8 cellular contexts compared by ENCODE assay signal in the genomic region with DNA sequence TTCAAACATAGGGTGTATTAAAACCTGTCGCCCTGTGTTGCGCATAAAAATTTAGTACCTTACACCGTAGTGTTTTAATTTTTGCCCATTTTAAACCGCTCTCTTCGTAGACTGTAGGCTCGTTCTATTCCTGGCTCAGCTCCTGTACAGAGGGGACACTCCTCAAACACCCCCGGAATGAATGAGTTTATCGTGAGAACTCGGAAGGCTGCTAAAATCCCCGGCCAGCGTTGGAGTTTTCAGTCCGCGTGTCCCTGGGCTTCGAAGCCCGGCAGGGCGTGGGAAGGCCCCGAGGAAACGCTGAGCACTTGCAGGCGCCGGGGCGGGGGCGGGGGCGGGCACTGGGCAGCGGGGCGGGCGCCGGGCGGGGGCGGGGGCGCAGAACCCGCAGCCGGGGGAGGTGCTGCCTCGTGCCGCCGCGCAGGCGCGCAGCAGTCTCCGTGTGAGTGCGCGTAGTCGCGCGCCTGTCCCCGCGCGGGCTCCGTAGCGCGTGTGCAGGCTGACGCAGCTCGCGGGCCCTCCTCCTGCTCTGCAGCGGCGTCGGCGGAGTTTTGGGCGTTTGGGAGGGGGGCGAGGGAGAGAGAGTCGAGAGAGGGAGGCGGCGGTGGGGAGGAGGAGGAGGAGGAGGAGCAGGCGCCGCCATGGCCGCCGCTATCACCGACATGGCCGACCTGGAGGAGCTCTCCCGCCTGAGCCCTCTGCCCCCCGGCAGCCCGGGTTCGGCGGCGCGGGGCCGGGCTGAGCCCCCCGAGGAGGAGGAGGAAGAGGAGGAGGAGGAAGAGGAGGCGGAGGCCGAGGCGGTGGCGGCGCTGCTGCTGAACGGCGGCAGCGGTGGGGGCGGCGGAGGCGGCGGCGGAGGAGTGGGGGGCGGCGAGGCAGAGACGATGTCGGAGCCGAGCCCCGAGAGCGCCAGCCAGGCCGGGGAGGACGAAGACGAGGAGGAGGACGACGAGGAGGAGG. TPM values are rescaled to one million over a fixed set of nuclear protein-coding genes. Genes with fewer than 3 reads are reported as not detected.
A peak's percentile ranks its signal among the peaks of the same experiment; 100 is the strongest.
DNase-seq lines count a peak whose midpoint lies in the region; ATAC-seq and TF ChIP-seq lines count a peak whose summit lies in the region.

A gene with protein sequence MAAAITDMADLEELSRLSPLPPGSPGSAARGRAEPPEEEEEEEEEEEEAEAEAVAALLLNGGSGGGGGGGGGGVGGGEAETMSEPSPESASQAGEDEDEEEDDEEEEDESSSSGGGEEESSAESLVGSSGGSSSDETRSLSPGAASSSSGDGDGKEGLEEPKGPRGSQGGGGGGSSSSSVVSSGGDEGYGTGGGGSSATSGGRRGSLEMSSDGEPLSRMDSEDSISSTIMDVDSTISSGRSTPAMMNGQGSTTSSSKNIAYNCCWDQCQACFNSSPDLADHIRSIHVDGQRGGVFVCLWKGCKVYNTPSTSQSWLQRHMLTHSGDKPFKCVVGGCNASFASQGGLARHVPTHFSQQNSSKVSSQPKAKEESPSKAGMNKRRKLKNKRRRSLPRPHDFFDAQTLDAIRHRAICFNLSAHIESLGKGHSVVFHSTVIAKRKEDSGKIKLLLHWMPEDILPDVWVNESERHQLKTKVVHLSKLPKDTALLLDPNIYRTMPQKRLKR (plus strand): TSS at position 434 of the 960 bp plus-strand sequence. CDS start 208 bp downstream, at position 642.

- H3K79me2 ChIP-seq in parathyroid adenoma = peaks cover 27% of the 10 kb centered on the region

- H3K4me3 ChIP-seq in parathyroid adenoma (ENCODE audit: low read depth, low read length) = peak within 1 kb of the TSS; percentile 77
- H3K4me3 ChIP-seq in tibial artery = peak within 1 kb of the TSS; percentile 98 to 99

- peaks cover 6% of the 10 kb centered on the region for H3K4me1 ChIP-seq in parathyroid adenoma
- peaks cover 0 to 28% (median 19%) of the 10 kb centered on the region in 4 donors for H3K4me1 ChIP-seq in tibial artery

- no peak for TF ChIP-seq CTCF in GM10266 (IDR thresholded peaks at IDR 0.05; ENCODE audit: control insufficient read depth, insufficient read depth, low read depth, missing control alignments)
- no peak for TF ChIP-seq CTCF in parathyroid adenoma (IDR thresholded peaks at IDR 0.05)
- TF ChIP-seq CTCF in tibial artery (IDR thresholded peaks at IDR 0.05) = no peak

- DNase-seq in GM10266 (ENCODE audit: extremely low spot score) (peak; percentile 93), NCI-H1048 (lab: John Stamatoyannopoulos, UW) (peak; percentile 85), SW 1271 (lab: John Stamatoyannopoulos, UW) (peak; percentile 79 to 93), Right ventricle myocardium superior (peak; percentile 96), tibial artery (peak; percentile 94 to 97)
- DNase-seq in activated naive CD8-positive, alpha-beta T cell treated with anti-CD3 and anti-CD28 coated beads, Interleukin-2, amount 50 U/mL, for 16 hours (ENCODE audit: low read depth, low spot score) = peak; percentile 64

- H3K9ac ChIP-seq in parathyroid adenoma = peak within 1 kb of the TSS; percentile 93

- H2AFZ ChIP-seq in parathyroid adenoma = peak within 1 kb of the TSS; percentile 98

- no peaks in the 10 kb centered on the region for H3K9me3 ChIP-seq in parathyroid adenoma (ENCODE audit: control insufficient read depth, low read length)
- H3K9me3 ChIP-seq in tibial artery = no peaks in the 10 kb centered on the region

- H3K27ac ChIP-seq in parathyroid adenoma (peak within 1 kb of the TSS; percentile 83), tibial artery (peak within 1 kb of the TSS; percentile 99)

- no peaks in the 10 kb centered on the region for H3K27me3 ChIP-seq in parathyroid adenoma (ENCODE audit: control insufficient read depth, insufficient read depth, low read length)
- H3K27me3 ChIP-seq in tibial artery = no peaks in the 10 kb centered on the region

- intact Hi-C loops in Right ventricle myocardium superior (cut with DNase I) (no loop called here), tibial artery (cut with DNase I; ENCODE audit: low total_unique reads) (no loop called here)

- H3K36me3 ChIP-seq in parathyroid adenoma (ENCODE audit: control insufficient read depth, insufficient read depth, low read length) (no peaks in the 10 kb centered on the region), tibial artery (peaks cover 0 to 5% (median 4%) of the 10 kb centered on the region in 3 donors)

- peak within 1 kb of the TSS; percentile 64 for H3K4me2 ChIP-seq in parathyroid adenoma (ENCODE audit: low read length)

- ATAC-seq in HG02588 (IDR thresholded peaks at IDR 0.05; ENCODE audit: unreplicated experiment) (peak; percentile 86), Right ventricle myocardium superior (ENCODE audit: poor library complexity) (peak; percentile 96)

RNA-seq across cellular contexts. Expression of the gene that starts here (rescaled TPM):
- 27.5 TPM for total RNA-seq in Right ventricle myocardium superior

Comparison
In these comparisons a context has a peak if more than half of its experiments do, and no peak if none do; other contexts are left out.
1. Peak in every context shown above with its lines: DNase-seq, ATAC-seq, H3K4me3 ChIP-seq and H3K27ac ChIP-seq.